Comparison of ENCODE assay signal across 22 cellular contexts in the genomic region with DNA sequence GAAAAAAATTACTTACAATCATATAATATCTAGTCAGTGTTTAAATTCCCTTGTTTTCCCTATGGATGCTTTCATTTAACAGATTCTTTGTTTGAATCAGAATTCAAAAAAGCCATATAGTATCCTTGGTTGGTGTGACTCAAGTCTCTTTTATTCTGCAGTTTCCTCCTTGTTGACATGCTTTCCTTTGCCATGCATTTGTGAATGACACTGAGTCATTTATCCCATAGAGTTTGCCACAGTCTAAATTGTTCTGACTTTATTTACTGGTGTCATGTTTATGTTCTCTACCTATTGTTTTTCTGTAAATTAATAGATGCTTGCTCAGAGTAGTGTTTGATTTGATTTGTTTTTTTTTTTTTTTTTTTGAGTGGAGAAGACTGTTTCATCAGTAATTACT.
"Had no signal": no experiment of that assay in that cellular context is flagged by ENCODE, and none has a peak within 500 bp of the region (broad histone marks: within the 10 kb centered on the region; RNA-seq: fewer than 3 reads in every experiment).

No MANE protein-coding gene starts in this region.

- H3K36me3 ChIP-seq: SJSA1 had no signal

- H3K4me3 ChIP-seq: SJSA1, SK-N-MC had no signal

- FAIRE-seq: RCC 7860 had no signal

- H3K27me3 ChIP-seq: SJSA1 had no signal

- DNase-seq: KBM-7, MV-4-11, NCI-H1048, NCI-H1105, NCI-H1417, NCI-H1436 treated with DMSO at 0.1 percent for 48 hours, NCI-H1694, NCI-H187 treated with DMSO at 0.1 percent for 48 hours, NCI-H2029 treated with DMSO at 0.1 percent for 48 hours, NCI-H2171, NCI-H226, NCI-H446, NCI-H510A, NCI-H524 treated with DMSO at 0.1 percent for 48 hours, NCI-H69, NCI-H774, Right ventricle myocardium superior, RPMI8226, SIG-M5 had no signal

- H3K9me3 ChIP-seq: SJSA1 had no signal

- H3K27ac ChIP-seq: SJSA1, SK-N-MC had no signal
